20 cellular contexts compared by ENCODE assay signal in the genomic region with DNA sequence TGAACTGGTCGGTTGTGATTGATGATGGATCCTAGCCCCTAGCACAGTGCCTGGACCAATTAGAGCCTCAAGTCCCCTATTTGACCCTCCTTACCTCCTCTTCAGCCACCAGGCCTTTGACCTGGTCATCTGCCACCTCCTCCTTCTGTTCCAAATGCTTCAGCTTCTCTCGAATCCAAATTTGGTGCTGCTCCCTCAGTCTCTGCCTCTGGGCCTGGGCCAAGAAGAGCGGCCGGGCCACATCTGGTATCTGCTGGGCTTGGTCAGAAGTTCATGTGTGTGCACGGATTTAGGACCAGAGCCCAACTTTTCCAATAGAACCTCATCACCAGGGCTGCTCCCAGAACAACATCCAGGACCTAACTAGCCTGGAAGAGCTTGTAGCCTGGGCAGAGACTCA. TPM values are rescaled to one million over a fixed set of nuclear protein-coding genes. Genes with fewer than 3 reads are reported as not detected.
DNase-seq lines count a peak whose midpoint lies in the region; ATAC-seq and TF ChIP-seq lines count a peak whose summit lies in the region.
"Had no signal": no experiment of that assay in that cellular context is flagged by ENCODE, and none has a peak within 500 bp of the region (broad histone marks: within the 10 kb centered on the region; RNA-seq: fewer than 3 reads in every experiment).

No MANE protein-coding gene starts in this region.

- H3K9me3 ChIP-seq in Peyer's patch (no peaks in the 10 kb centered on the region), duodenal mucosa (ENCODE audit: control insufficient read depth in 1 of 2, low read length in 2 of 2) (no peaks in the 10 kb centered on the region), lower lobe of right lung (no peaks in the 10 kb centered on the region)
- H3K9me3 ChIP-seq: left lung, MG63 had no signal

- no peaks in the 10 kb centered on the region for H3K9me3 Mint-ChIP-seq in activated CD4-positive, alpha-beta T cell treated with anti-CD3 and anti-CD28 coated beads, Interleukin-2, amount 10 ng/mL, durations not matched to agents 24 days and 14 days
- H3K9me3 Mint-ChIP-seq: activated T-helper 2 cell treated with anti-CD3 and anti-CD28 coated beads, Interferon-gamma antibody, Interleukin-2, Interleukin-4, amounts not matched to agents 10 μg/mL and 5 μg/mL and 100 μg/mL, durations not matched to agents 14 hours and 24 hours and 36 hours had no signal

- H3K36me3 ChIP-seq in Peyer's patch, result peaks cover 0 to 20% (median 0%) of the 10 kb centered on the region in 3 donors
- H3K36me3 ChIP-seq in duodenal mucosa (ENCODE audit: control insufficient read depth in 1 of 2, insufficient read depth in 2 of 2, low read length in 2 of 2), result peaks cover 9 to 26% of the 10 kb centered on the region in 2 donors
- peaks cover 30% of the 10 kb centered on the region for H3K36me3 ChIP-seq in lower lobe of right lung

- H3K4me3 Mint-ChIP-seq in activated CD4-positive, alpha-beta T cell treated with anti-CD3 and anti-CD28 coated beads, Interleukin-2, amount 10 ng/mL, durations not matched to agents 24 days and 14 days, result no peak overlapping the region

- no peaks in the 10 kb centered on the region for H3K27me3 Mint-ChIP-seq in activated CD4-positive, alpha-beta T cell treated with anti-CD3 and anti-CD28 coated beads, Interleukin-2, amount 10 ng/mL, durations not matched to agents 24 days and 14 days

- H3K9ac ChIP-seq in duodenal mucosa (ENCODE audit: low read depth in 1 of 2, low read length in 2 of 2), result no peak overlapping the region

- H3K27me3 ChIP-seq in Peyer's patch (no peaks in the 10 kb centered on the region), duodenal mucosa (ENCODE audit: control insufficient read depth in 1 of 2, insufficient read depth in 2 of 2, low read length in 2 of 2) (no peaks in the 10 kb centered on the region), lower lobe of right lung (ENCODE audit: low read depth) (no peaks in the 10 kb centered on the region)
- H3K27me3 ChIP-seq: left lung, MG63 had no signal

- peaks cover 0 to 30% (median 4%) of the 10 kb centered on the region in 4 donors for H3K4me1 ChIP-seq in Peyer's patch
- peaks cover 28 to 38% of the 10 kb centered on the region in 2 donors for H3K4me1 ChIP-seq in duodenal mucosa (ENCODE audit: control insufficient read depth in 1 of 2, insufficient read depth in 2 of 2, low read length in 2 of 2)
- H3K4me1 ChIP-seq in lower lobe of right lung, result peaks cover 70% of the 10 kb centered on the region

- intact Hi-C loops in lower lobe of right lung (cut with DNase I), result no loop called here
- intact Hi-C loops in activated CD4-positive, alpha-beta T cell treated with anti-CD3 and anti-CD28 coated beads, Interleukin-2, amount 10 ng/mL, durations not matched to agents 24 days and 14 days (cut with micrococcal nuclease), result no loop called here

- ATAC-seq in lower lobe of right lung (peak; percentile 17 to 46), GM19467 (IDR thresholded peaks at IDR 0.05; ENCODE audit: unreplicated experiment) (no peak), HG03460 (IDR thresholded peaks at IDR 0.05; ENCODE audit: unreplicated experiment) (no peak), GM18505 (IDR thresholded peaks at IDR 0.05; ENCODE audit: unreplicated experiment) (no peak)
- ATAC-seq: left lung had no signal

- H3K27ac ChIP-seq in Peyer's patch, result peak overlapping the region; percentile 20 to 72 (median 28)
- H3K27ac ChIP-seq in duodenal mucosa (ENCODE audit: low read depth, low read length), result peak overlapping the region; percentile 11
- peak overlapping the region; percentile 72 for H3K27ac ChIP-seq in lower lobe of right lung
- H3K27ac ChIP-seq: WERI-Rb-1 had no signal

- TF ChIP-seq POLR2A in Peyer's patch (IDR thresholded peaks at IDR 0.05) (no peak), GM18505 (IDR thresholded peaks at IDR 0.05; ENCODE audit: borderline replicate concordance, extremely low read depth, insufficient read depth, insufficient read length) (no peak)

- DNase-seq in Peyer's patch (peak in 1 of 3 donors; percentile 47), lower lobe of right lung (no peak)
- peak; percentile 15 for DNase-seq in stimulated activated CD8-positive, alpha-beta memory T cell treated with anti-CD3 and anti-CD28 coated beads, Interleukin-4, amount 100 ng/mL, for 48 hours
- no peak for DNase-seq in activated CD4-positive, alpha-beta T cell treated with anti-CD3 and anti-CD28 coated beads, Interleukin-2, amount 10 ng/mL, durations not matched to agents 24 days and 14 days
- DNase-seq: amygdala; cerebellar nuclear complex; EL; left lung; MG63; NCI-H1694; NK-92 treated with Interleukin-12 subunit alpha and Interleukin-12 subunit beta, amount 100 ng/mL, for 24 hours; RPMI8226; WERI-Rb-1 had no signal

- H3K36me3 Mint-ChIP-seq in activated CD4-positive, alpha-beta T cell treated with anti-CD3 and anti-CD28 coated beads, Interleukin-2, amount 10 ng/mL, durations not matched to agents 24 days and 14 days (ENCODE audit: low read depth), result peaks cover 29% of the 10 kb centered on the region

- no peak overlapping the region for H3K27ac Mint-ChIP-seq in activated CD4-positive, alpha-beta T cell treated with anti-CD3 and anti-CD28 coated beads, Interleukin-2, amount 10 ng/mL, durations not matched to agents 24 days and 14 days
- H3K27ac Mint-ChIP-seq: activated T-helper 2 cell treated with anti-CD3 and anti-CD28 coated beads, Interferon-gamma antibody, Interleukin-2, Interleukin-4, amounts not matched to agents 10 μg/mL and 5 μg/mL and 100 μg/mL, durations not matched to agents 14 hours and 24 hours and 36 hours had no signal

- H3K4me3 ChIP-seq in Peyer's patch, result no peak overlapping the region
- H3K4me3 ChIP-seq in duodenal mucosa (ENCODE audit: low read depth in 1 of 2, low read length in 2 of 2), result no peak overlapping the region
- H3K4me3 ChIP-seq in lower lobe of right lung, result no peak overlapping the region
- H3K4me3 ChIP-seq: left lung, MG63 had no signal

- peaks cover 34% of the 10 kb centered on the region for H3K4me1 Mint-ChIP-seq in activated CD4-positive, alpha-beta T cell treated with anti-CD3 and anti-CD28 coated beads, Interleukin-2, amount 10 ng/mL, durations not matched to agents 24 days and 14 days

- TF ChIP-seq CTCF in Peyer's patch (IDR thresholded peaks at IDR 0.05), result no peak
- TF ChIP-seq CTCF in lower lobe of right lung (IDR thresholded peaks at IDR 0.05), result no peak

RNA-seq across cellular contexts. Expression of gene SLC35A4, which starts 6.5 kb away (rescaled TPM):
- total RNA-seq in Peyer's patch (10 to 100 TPM; 41.9 to 51.3 (median 49.9) TPM), lower lobe of right lung (71.8 TPM)
- total RNA-seq in activated CD4-positive, alpha-beta T cell treated with anti-CD3 and anti-CD28 coated beads, Interleukin-2, amount 10 ng/mL, durations not matched to agents 24 days and 14 days, result 105 and 106 TPM in 2 replicates

RNA-seq across cellular contexts. Expression of gene APBB3, which starts 6.7 kb away (rescaled TPM):
- total RNA-seq in Peyer's patch (10 to 100 TPM; 21.7 to 78.5 (median 62.4) TPM), lower lobe of right lung (25.1 TPM)
- total RNA-seq in activated CD4-positive, alpha-beta T cell treated with anti-CD3 and anti-CD28 coated beads, Interleukin-2, amount 10 ng/mL, durations not matched to agents 24 days and 14 days, result 16.5 and 17.8 TPM in 2 replicates

RNA-seq across cellular contexts. Expression of gene SRA1, which starts 13.8 kb away (rescaled TPM):
- total RNA-seq in Peyer's patch (10 to 100 TPM; 19.8 to 38.6 (median 27.5) TPM), lower lobe of right lung (21.4 TPM)
- total RNA-seq in activated CD4-positive, alpha-beta T cell treated with anti-CD3 and anti-CD28 coated beads, Interleukin-2, amount 10 ng/mL, durations not matched to agents 24 days and 14 days, result 53.8 and 54.9 TPM in 2 replicates

RNA-seq across cellular contexts. Expression of gene EIF4EBP3, which starts 23.6 kb away (rescaled TPM):
- total RNA-seq in Peyer's patch (10 to 100 TPM in 3 of 4 donors, not detected in 1; 32.4 to 46.1 (median 32.9) TPM), lower lobe of right lung (19.3 TPM)
- 13.8 and 13.9 TPM in 2 replicates for total RNA-seq in activated CD4-positive, alpha-beta T cell treated with anti-CD3 and anti-CD28 coated beads, Interleukin-2, amount 10 ng/mL, durations not matched to agents 24 days and 14 days
- total RNA-seq: myocyte, temporal lobe had no signal

Comparison
In these comparisons a context has a peak if more than half of its experiments do, and no peak if none do; other contexts are left out.
1. H3K27ac ChIP-seq: peak in every context shown above with its lines; median percentile 72 in lower lobe of right lung; 28 in Peyer's patch; 11 in duodenal mucosa.
2. ATAC-seq: peak in lower lobe of right lung (2 of 2); none in GM19467 (single experiment), HG03460 (single experiment) and GM18505 (single experiment).